10 cellular contexts compared by ENCODE assay signal in genomic region chr3:5198986-5199731, GRCh38. TPM values are rescaled to one million over a fixed set of nuclear protein-coding genes. Genes with fewer than 3 reads are reported as not detected.
A peak's percentile ranks its signal among the peaks of the same experiment; 100 is the strongest.
DNase-seq lines count a peak whose midpoint lies in the region; ATAC-seq and TF ChIP-seq lines count a peak whose summit lies in the region.
"Had no signal": no experiment of that assay in that cellular context is flagged by ENCODE, and none has a peak within 500 bp of the region (broad histone marks: within the 10 kb centered on the region; RNA-seq: fewer than 3 reads in every experiment).

No MANE protein-coding gene starts in this region.

- H3K4me3 ChIP-seq in MG63: no peak overlapping the region

- TF ChIP-seq POLR2A in erythroblast (IDR thresholded peaks at IDR 0.05; ENCODE audit: low read length): no peak

- H3K36me3 ChIP-seq in MG63: peaks cover 5% of the 10 kb centered on the region

- ATAC-seq in GM18519 (IDR thresholded peaks at IDR 0.05; ENCODE audit: low FRiP score, unreplicated experiment): peak; percentile 33
- peak; percentile 35 for ATAC-seq in HG02623 (IDR thresholded peaks at IDR 0.05; ENCODE audit: unreplicated experiment)
- ATAC-seq: SK-N-SH treated with all-trans-retinoic acid at 6 μM for 48 hours had no signal

- H3K27me3 Mint-ChIP-seq in immature natural killer cell (ENCODE audit: low read depth in 3 of 3): peaks cover 0 to 2% (median 0%) of the 10 kb centered on the region in 3 donors

- H3K4me1 Mint-ChIP-seq in immature natural killer cell: peaks cover 47 to 54% of the 10 kb centered on the region in 2 donors

- DNase-seq in NOMO-1 treated with dmso at 0.1 percent for 144 hours (lab: John Stamatoyannopoulos, UW; ENCODE audit: unreplicated experiment) (peak; percentile 69), immature natural killer cell (no peak), erythroblast (lab: John Stamatoyannopoulos, UW) (no peak), HUDEP-2 (lab: John Stamatoyannopoulos, UW; ENCODE audit: unreplicated experiment in 76 of 76) (no peak), NCI-H226 (no peak), MG63 (no peak)
- DNase-seq: nucleus accumbens had no signal

- H3K36me3 Mint-ChIP-seq in immature natural killer cell: peaks cover 14 to 29% (median 18%) of the 10 kb centered on the region in 3 donors

- H3K27me3 ChIP-seq in MG63: no peaks in the 10 kb centered on the region

- no peak overlapping the region for H3K4me3 Mint-ChIP-seq in immature natural killer cell

- peak overlapping the region; percentile 55 to 93 (median 67) for H3K27ac Mint-ChIP-seq in immature natural killer cell

- no peaks in the 10 kb centered on the region for H3K9me3 ChIP-seq in MG63

- H3K9me3 Mint-ChIP-seq in immature natural killer cell: no peaks in the 10 kb centered on the region

RNA-seq across cellular contexts. Expression of gene EDEM1, which starts 11.7 kb away (rescaled TPM):
- 10 to 100 TPM; 15.3 to 29.3 (median 24.0) TPM for polyA plus RNA-seq in immature natural killer cell
- 11.0 and 20.5 TPM in 2 replicates for total RNA-seq in MG63 (2014; rRNA removed; shearing (Covaris generic); ENCODE audit: low replicate concordance)
